In the genomic region with DNA sequence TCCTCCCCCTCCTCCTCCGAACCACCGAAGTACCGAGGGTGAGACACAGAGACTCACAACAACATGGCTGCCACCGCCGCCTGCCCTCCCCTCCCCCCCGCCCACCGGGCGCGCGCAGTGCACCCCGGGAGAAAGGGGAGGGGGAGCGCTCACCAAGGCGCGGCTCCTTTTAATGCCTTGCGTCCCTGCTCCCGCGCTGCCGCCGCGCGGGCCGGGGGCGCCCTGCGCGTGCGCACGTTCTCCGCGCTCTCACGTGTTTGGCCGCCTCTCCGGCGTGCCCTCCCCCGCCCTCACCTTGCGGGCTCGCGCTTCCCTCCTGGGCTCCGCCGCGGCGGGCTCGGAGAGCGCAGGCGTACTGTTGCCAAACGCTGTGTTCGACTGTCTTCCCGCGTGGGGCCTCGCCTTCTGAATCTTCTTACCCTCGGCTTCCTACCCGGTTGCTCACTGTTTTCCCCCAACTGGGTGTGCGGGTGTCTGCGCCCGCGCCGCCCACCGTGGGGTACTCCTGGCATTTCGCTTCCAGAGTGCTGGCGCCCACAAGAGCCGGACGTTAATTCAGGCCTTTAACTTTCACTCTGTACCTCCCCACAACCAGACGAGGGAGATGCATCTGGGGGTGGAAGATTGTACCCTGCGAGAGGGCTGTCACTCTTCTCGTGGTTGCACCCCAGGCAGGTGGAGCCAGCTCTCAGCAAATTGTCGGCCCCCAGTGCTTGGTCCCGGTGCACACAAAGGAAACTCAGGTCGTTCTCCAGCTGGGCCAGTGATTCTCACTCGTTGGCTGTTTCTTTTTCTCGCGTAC, we compare ENCODE assay signal across 8 cellular contexts. TPM values are rescaled to one million over a fixed set of nuclear protein-coding genes. Genes with fewer than 3 reads are reported as not detected.
DNase-seq lines count a peak whose midpoint lies in the region; ATAC-seq and TF ChIP-seq lines count a peak whose summit lies in the region.

A gene with protein sequence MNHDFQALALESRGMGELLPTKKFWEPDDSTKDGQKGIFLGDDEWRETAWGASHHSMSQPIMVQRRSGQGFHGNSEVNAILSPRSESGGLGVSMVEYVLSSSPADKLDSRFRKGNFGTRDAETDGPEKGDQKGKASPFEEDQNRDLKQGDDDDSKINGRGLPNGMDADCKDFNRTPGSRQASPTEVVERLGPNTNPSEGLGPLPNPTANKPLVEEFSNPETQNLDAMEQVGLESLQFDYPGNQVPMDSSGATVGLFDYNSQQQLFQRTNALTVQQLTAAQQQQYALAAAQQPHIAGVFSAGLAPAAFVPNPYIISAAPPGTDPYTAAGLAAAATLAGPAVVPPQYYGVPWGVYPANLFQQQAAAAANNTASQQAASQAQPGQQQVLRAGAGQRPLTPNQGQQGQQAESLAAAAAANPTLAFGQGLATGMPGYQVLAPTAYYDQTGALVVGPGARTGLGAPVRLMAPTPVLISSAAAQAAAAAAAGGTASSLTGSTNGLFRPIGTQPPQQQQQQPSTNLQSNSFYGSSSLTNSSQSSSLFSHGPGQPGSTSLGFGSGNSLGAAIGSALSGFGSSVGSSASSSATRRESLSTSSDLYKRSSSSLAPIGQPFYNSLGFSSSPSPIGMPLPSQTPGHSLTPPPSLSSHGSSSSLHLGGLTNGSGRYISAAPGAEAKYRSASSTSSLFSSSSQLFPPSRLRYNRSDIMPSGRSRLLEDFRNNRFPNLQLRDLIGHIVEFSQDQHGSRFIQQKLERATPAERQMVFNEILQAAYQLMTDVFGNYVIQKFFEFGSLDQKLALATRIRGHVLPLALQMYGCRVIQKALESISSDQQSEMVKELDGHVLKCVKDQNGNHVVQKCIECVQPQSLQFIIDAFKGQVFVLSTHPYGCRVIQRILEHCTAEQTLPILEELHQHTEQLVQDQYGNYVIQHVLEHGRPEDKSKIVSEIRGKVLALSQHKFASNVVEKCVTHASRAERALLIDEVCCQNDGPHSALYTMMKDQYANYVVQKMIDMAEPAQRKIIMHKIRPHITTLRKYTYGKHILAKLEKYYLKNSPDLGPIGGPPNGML (minus strand): TSS at position 92 of the 802 bp plus-strand sequence. CDS start 23,484 bp downstream, outside the sequence.

- H2AFZ ChIP-seq in mammary epithelial cell (ENCODE audit: low read depth, low read length), result peak within 1 kb of the TSS; percentile 94

- no peaks in the 10 kb centered on the region for H3K27me3 ChIP-seq in mammary epithelial cell (ENCODE audit: insufficient read depth, low read length)
- H3K27me3 ChIP-seq in iPS-20b (ENCODE audit: insufficient read depth, low read length), result no peaks in the 10 kb centered on the region

- H3K36me3 ChIP-seq in mammary epithelial cell (ENCODE audit: insufficient read depth, low read length) (no peaks in the 10 kb centered on the region), iPS-20b (ENCODE audit: insufficient read depth, low read depth, low read length) (peaks cover 4% of the 10 kb centered on the region; the same call in 1 of the 2 replicates)

- peak; percentile 84 for ATAC-seq in HG03175 (IDR thresholded peaks at IDR 0.05; ENCODE audit: unreplicated experiment)

- H3K4me3 ChIP-seq in WI38 (ENCODE audit: low read depth, low read length), result peak within 1 kb of the TSS; percentile 78
- H3K4me3 ChIP-seq in mammary epithelial cell (replicated peaks in 1 of 3; ENCODE audit: insufficient read depth in 1 of 3, low read depth in 2 of 3, low read length in 3 of 3), result peak within 1 kb of the TSS; percentile 90 to 94 (median 92)
- peak within 1 kb of the TSS; percentile 89 for H3K4me3 ChIP-seq in iPS-20b (ENCODE audit: low read length)
- peak within 1 kb of the TSS; percentile 74 to 91 (median 87) for H3K4me3 ChIP-seq in skin epidermis

- in situ Hi-C loops in GM18951 (cut with MboI; ENCODE audit: low sequenced_read_pairs, unreplicated experiment) (no loop called here), mammary epithelial cell (cut with MboI; ENCODE audit: low sequenced_read_pairs in 2 of 2) (no loop called here)

- intact Hi-C loops in mammary epithelial cell (cut with micrococcal nuclease), result loop anchor here (1.0 kb wide), 1 partner anchor 25 kb away; no protein-coding TSS in a partner anchor

- peak; percentile 95 for DNase-seq in AG08395 (ENCODE audit: low spot score)
- peak; percentile 95 for DNase-seq in NCI-H2227 treated with DMSO at 0.1 percent for 48 hours (lab: John Stamatoyannopoulos, UW)
- DNase-seq in mammary epithelial cell, result peak; percentile 97

- H3K27ac ChIP-seq in mammary epithelial cell (ENCODE audit: insufficient read depth, low read depth, low read length) (peak within 1 kb of the TSS; percentile 94), iPS-20b (ENCODE audit: low read length) (peak within 1 kb of the TSS; percentile 100), skin epidermis (peak within 1 kb of the TSS; percentile 87 to 99 (median 97))

- H4K20me1 ChIP-seq in mammary epithelial cell (ENCODE audit: insufficient read depth, low read length), result no peaks in the 10 kb centered on the region

- H3K4me2 ChIP-seq in mammary epithelial cell (ENCODE audit: insufficient read depth, low read depth, low read length), result peak within 1 kb of the TSS; percentile 95

- TF ChIP-seq POLR2A in GM18951 (IDR thresholded peaks at IDR 0.05; ENCODE audit: extremely low read depth, insufficient read depth, insufficient read length), result peak; percentile 94

- H3K79me2 ChIP-seq in mammary epithelial cell (ENCODE audit: insufficient read depth, low read length), result peaks cover 45% of the 10 kb centered on the region

- H3K4me1 ChIP-seq in mammary epithelial cell (ENCODE audit: insufficient read depth, low read length), result peaks cover 39% of the 10 kb centered on the region
- peaks cover 31% of the 10 kb centered on the region; the same call in 1 of the 2 replicates for H3K4me1 ChIP-seq in iPS-20b (ENCODE audit: insufficient read depth, low read length)

- H3K9ac ChIP-seq in mammary epithelial cell (ENCODE audit: insufficient read depth, low read length) (peak within 1 kb of the TSS; percentile 93), iPS-20b (ENCODE audit: low read depth, low read length) (peak within 1 kb of the TSS; percentile 99)

- CTCF ChIA-PET in mammary epithelial cell (lab: Charles Lee; ENCODE audit: low non-redundant PET), result no interaction called here

- H3K9me3 ChIP-seq in mammary epithelial cell (replicated peaks; ENCODE audit: insufficient read depth, low read length) (no peaks in the 10 kb centered on the region), iPS-20b (ENCODE audit: insufficient read depth, low read depth, low read length) (no peaks in the 10 kb centered on the region)

- dilution Hi-C loops in mammary epithelial cell (cut with HindIII; ENCODE audit: low sequenced_read_pairs), result no loop called here

- WGBS in mammary epithelial cell (ENCODE audit: low coverage, missing lambda C conversion rate), result 9% methylated on average over 23 of the region's 70 CpGs

- no TSS peak for BruUV-seq in mammary epithelial cell (replicated peaks; lab: Mats Ljungman, UMichigan)

- TF ChIP-seq CTCF in WI38 (IDR thresholded peaks at IDR 0.05; ENCODE audit: low read depth, low read length) (no peak), mammary epithelial cell (conservative IDR thresholded peaks at IDR 0.05 in 1 of 2, IDR thresholded peaks at IDR 0.05 in 1 of 2; ENCODE audit: extremely low read depth in 1 of 2, insufficient read depth in 1 of 2, low read depth in 1 of 2, low read length in 2 of 2) (no peak)

RNA-seq across cellular contexts. Expression of the gene that starts here (rescaled TPM):
- total RNA-seq in mammary epithelial cell, result 10 to 100 TPM; 50.7 to 60.8 TPM
- 28.5 TPM for polyA plus RNA-seq in mammary epithelial cell
- polyA minus RNA-seq in mammary epithelial cell, result 48.0 TPM

Comparison
In these comparisons a context has a peak if more than half of its experiments do, and no peak if none do; other contexts are left out.
1. Peak in every context shown above with its lines: DNase-seq, ATAC-seq, H3K4me3 ChIP-seq and H3K27ac ChIP-seq.